In the genomic region with DNA sequence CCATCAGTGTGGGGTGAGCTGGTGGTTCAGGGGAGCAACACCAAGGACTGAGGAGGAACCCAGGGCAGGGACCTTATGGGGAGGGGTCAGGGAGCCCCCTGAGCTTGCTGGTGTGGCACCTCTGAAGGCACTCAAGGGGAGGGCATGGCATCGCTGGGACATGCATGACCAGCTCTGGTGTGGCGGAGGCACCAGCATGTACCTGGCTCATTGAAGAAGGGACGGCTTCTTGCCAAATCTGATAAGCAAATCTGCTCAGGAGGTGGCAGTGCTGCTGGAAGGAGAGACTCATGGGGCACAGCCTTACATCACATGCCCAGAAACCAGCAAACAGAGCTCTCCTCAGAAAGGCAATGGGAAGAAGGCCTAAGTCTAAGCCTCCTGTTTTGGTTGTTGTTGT, we compare ENCODE assay signal across 1 cellular context.
TF ChIP-seq lines count a peak whose summit lies in the region.

No MANE protein-coding gene starts in this region.

TF ChIP-seq in SK-N-SH treated with all-trans-retinoic acid at 6 μM for 48 hours, 23 proteins besides CTCF, POLR2A, EP300 and RAD21 (continued from another document):
- TF ChIP-seq, protein P1, sequence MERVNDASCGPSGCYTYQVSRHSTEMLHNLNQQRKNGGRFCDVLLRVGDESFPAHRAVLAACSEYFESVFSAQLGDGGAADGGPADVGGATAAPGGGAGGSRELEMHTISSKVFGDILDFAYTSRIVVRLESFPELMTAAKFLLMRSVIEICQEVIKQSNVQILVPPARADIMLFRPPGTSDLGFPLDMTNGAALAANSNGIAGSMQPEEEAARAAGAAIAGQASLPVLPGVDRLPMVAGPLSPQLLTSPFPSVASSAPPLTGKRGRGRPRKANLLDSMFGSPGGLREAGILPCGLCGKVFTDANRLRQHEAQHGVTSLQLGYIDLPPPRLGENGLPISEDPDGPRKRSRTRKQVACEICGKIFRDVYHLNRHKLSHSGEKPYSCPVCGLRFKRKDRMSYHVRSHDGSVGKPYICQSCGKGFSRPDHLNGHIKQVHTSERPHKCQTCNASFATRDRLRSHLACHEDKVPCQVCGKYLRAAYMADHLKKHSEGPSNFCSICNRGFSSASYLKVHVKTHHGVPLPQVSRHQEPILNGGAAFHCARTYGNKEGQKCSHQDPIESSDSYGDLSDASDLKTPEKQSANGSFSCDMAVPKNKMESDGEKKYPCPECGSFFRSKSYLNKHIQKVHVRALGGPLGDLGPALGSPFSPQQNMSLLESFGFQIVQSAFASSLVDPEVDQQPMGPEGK (CRISPR knock-in tag; IDR thresholded peaks at IDR 0.05; ENCODE audit: borderline replicate concordance): no peak
- TF ChIP-seq, protein P2, sequence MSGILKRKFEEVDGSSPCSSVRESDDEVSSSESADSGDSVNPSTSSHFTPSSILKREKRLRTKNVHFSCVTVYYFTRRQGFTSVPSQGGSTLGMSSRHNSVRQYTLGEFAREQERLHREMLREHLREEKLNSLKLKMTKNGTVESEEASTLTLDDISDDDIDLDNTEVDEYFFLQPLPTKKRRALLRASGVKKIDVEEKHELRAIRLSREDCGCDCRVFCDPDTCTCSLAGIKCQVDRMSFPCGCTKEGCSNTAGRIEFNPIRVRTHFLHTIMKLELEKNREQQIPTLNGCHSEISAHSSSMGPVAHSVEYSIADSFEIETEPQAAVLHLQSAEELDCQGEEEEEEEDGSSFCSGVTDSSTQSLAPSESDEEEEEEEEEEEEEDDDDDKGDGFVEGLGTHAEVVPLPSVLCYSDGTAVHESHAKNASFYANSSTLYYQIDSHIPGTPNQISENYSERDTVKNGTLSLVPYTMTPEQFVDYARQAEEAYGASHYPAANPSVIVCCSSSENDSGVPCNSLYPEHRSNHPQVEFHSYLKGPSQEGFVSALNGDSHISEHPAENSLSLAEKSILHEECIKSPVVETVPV (CRISPR knock-in tag; IDR thresholded peaks at IDR 0.05): no peak
- no peak for TF ChIP-seq ZNF70 (CRISPR knock-in tag; IDR thresholded peaks at IDR 0.05)
- no peak for TF ChIP-seq ZNF8 (CRISPR knock-in tag; IDR thresholded peaks at IDR 0.05)
- no peak for TF ChIP-seq ZNF565 (CRISPR knock-in tag; conservative IDR thresholded peaks at IDR 0.05; ENCODE audit: low read depth)
- TF ChIP-seq GLIS3 (CRISPR knock-in tag; IDR thresholded peaks at IDR 0.05): no peak
- TF ChIP-seq ZC3H10 (CRISPR knock-in tag; IDR thresholded peaks at IDR 0.05): no peak
- no peak for TF ChIP-seq TOX (CRISPR knock-in tag; IDR thresholded peaks at IDR 0.05; ENCODE audit: borderline replicate concordance)
